Comparison of ENCODE assay signal across 8 cellular contexts in the genomic region with DNA sequence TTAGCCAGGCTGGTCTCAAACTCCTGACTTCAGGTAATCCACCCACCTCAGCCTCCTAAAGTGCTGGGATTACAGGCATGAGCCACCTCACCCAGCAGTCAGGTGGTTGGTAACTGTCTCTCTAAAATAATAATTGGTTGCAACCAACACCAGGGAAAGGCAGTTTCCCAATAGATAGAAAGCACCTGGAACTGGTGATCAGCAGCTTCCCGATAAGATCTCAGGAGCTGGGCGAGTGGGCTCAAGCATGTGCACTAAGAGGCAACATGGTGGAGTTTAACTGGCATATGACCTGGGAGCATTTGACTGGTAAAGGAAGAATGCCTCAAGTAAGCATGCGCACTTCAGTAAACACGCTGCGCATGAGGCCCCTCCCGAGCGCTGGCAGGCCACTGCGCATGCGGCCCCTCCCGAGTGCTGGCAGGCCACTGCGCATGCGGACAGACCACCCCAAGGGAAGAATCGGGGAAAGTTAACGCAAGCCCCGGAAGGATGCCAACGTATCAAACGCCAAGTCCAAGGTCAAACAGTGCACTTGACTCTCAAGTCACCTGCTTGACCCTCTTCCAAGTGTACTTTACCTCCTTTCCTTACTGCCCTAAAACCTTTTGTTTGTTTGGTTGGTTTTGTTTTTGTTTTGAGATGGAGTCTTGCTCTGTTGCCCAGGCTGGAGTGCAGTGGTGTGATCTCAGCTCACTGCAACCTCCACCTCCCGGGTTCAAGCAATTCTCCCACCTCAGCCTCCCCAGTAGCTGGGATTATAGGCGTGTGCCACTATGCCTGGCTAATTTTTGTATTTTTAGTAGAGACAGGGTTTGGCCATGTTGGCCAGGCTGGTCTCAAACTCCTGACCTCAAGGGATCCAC. TPM values are rescaled to one million over a fixed set of nuclear protein-coding genes. Genes with fewer than 3 reads are reported as not detected.
DNase-seq lines count a peak whose midpoint lies in the region; ATAC-seq lines count a peak whose summit lies in the region.
"Not testable (repeated sequence)": the region's sequence is repeated elsewhere in the genome, so short reads cannot be mapped to it uniquely, and the experiment has no call there.

No MANE protein-coding gene starts in this region.

- peak overlapping the region; percentile 14 for H3K4me3 Mint-ChIP-seq in activated CD8-positive, alpha-beta T cell treated with anti-CD3 and anti-CD28 coated beads, Interleukin-2, amount 10 ng/mL, durations not matched to agents 7 days and 5 days

- H3K4me1 Mint-ChIP-seq in activated CD8-positive, alpha-beta T cell treated with anti-CD3 and anti-CD28 coated beads, Interleukin-2, amount 10 ng/mL, durations not matched to agents 7 days and 5 days (ENCODE audit: low read depth) = not testable (repeated sequence)

- H3K23ac ChIP-seq in mesenchymal stem cell (ENCODE audit: low read length in 2 of 2) = not testable (repeated sequence)

- H2BK15ac ChIP-seq in mesenchymal stem cell (ENCODE audit: low read depth, poor library complexity, severe bottlenecking) = not testable (repeated sequence)

- not testable (repeated sequence) for H3K27me3 Mint-ChIP-seq in activated CD8-positive, alpha-beta T cell treated with anti-CD3 and anti-CD28 coated beads, Interleukin-2, amount 10 ng/mL, durations not matched to agents 7 days and 5 days (ENCODE audit: low read depth)

- CTCF ChIA-PET in activated CD8-positive, alpha-beta T cell treated with anti-CD3 and anti-CD28 coated beads, Interleukin-2, amount 10 ng/mL, durations not matched to agents 7 days and 5 days (lab: Charles Lee) = not testable (repeated sequence)

- WGBS in mesenchymal stem cell = 96% methylated on average over 15 of the region's 19 CpGs

- POLR2A ChIA-PET in activated CD8-positive, alpha-beta T cell treated with anti-CD3 and anti-CD28 coated beads, Interleukin-2, amount 10 ng/mL, durations not matched to agents 7 days and 5 days (lab: Charles Lee) = not testable (repeated sequence)

- not testable (repeated sequence) for H4K8ac ChIP-seq in mesenchymal stem cell (ENCODE audit: low read length)

- H2BK120ac ChIP-seq in mesenchymal stem cell (ENCODE audit: low read depth, low read length) = not testable (repeated sequence)

- DNase-seq in EL (peak; percentile 61), NCI-H2227 (lab: John Stamatoyannopoulos, UW; ENCODE audit: unreplicated experiment) (peak; percentile 90), anterior cingulate cortex (lab: John Stamatoyannopoulos, UW) (peak in 55 of 58 donors; percentile 10 to 83 (median 52)), fibroblast of the conjunctiva (ENCODE audit: low read depth) (peak; percentile 68), substantia nigra (lab: John Stamatoyannopoulos, UW) (peak in 42 of 49 donors; percentile 11 to 83 (median 54))
- peak; percentile 78 for DNase-seq in activated CD8-positive, alpha-beta T cell treated with anti-CD3 and anti-CD28 coated beads, Interleukin-2, amount 10 ng/mL, durations not matched to agents 7 days and 5 days
- not testable (repeated sequence) for DNase-seq in mesenchymal stem cell
- DNase-seq in stimulated activated CD4-positive, alpha-beta T cell treated with anti-CD3 and anti-CD28 coated beads, Interleukin-12 subunit alpha, Interleukin-12 subunit beta, amount 100 ng/mL, for 48 hours (ENCODE audit: low read depth in 2 of 3, low spot score in 1 of 3) = peak; percentile 18 to 53 (median 31)

- peak overlapping the region; percentile 38 for H3K9ac ChIP-seq in mesenchymal stem cell (ENCODE audit: low read length)

- H3K27me3 ChIP-seq in mesenchymal stem cell (ENCODE audit: control insufficient read depth in 1 of 2, insufficient read depth in 1 of 2, low read length in 2 of 2) = peaks cover 0 to 13% of the 10 kb centered on the region in 2 experiments

- not testable (repeated sequence) for H4K91ac ChIP-seq in mesenchymal stem cell (ENCODE audit: low read length)

- H3K9me3 Mint-ChIP-seq in activated CD8-positive, alpha-beta T cell treated with anti-CD3 and anti-CD28 coated beads, Interleukin-2, amount 10 ng/mL, durations not matched to agents 7 days and 5 days (ENCODE audit: insufficient read depth) = not testable (repeated sequence)

- H3K14ac ChIP-seq in mesenchymal stem cell (ENCODE audit: low read length in 2 of 2) = not testable (repeated sequence)

- not testable (repeated sequence) for H3K79me1 ChIP-seq in mesenchymal stem cell (replicated peaks; ENCODE audit: low read length, poor library complexity, severe bottlenecking)

- not testable (repeated sequence) for H3K36me3 ChIP-seq in mesenchymal stem cell (ENCODE audit: control insufficient read depth in 1 of 2, insufficient read depth in 2 of 2, low read depth in 1 of 2, low read length in 2 of 2)

- H3K36me3 Mint-ChIP-seq in activated CD8-positive, alpha-beta T cell treated with anti-CD3 and anti-CD28 coated beads, Interleukin-2, amount 10 ng/mL, durations not matched to agents 7 days and 5 days (ENCODE audit: low read depth) = not testable (repeated sequence)

- ATAC-seq in activated CD8-positive, alpha-beta T cell treated with anti-CD3 and anti-CD28 coated beads, Interleukin-2, amount 10 ng/mL, durations not matched to agents 7 days and 5 days = peak; percentile 72

- peak overlapping the region in 1 of 2 experiments; percentile 61 for H3K4me3 ChIP-seq in mesenchymal stem cell (ENCODE audit: insufficient read depth in 1 of 2, low read depth in 1 of 2, low read length in 2 of 2)

- H3K9me3 ChIP-seq in mesenchymal stem cell (ENCODE audit: control insufficient read depth, low read length) = not testable (repeated sequence)

- H3K27ac Mint-ChIP-seq in activated CD8-positive, alpha-beta T cell treated with anti-CD3 and anti-CD28 coated beads, Interleukin-2, amount 10 ng/mL, durations not matched to agents 7 days and 5 days = peak overlapping the region; percentile 26

- H2BK12ac ChIP-seq in mesenchymal stem cell (ENCODE audit: low read length in 2 of 2) = not testable (repeated sequence)

- not testable (repeated sequence) for H2AFZ ChIP-seq in mesenchymal stem cell (ENCODE audit: low read depth, low read length)

- H3K4me1 ChIP-seq in mesenchymal stem cell (ENCODE audit: control insufficient read depth, insufficient read depth, low read depth, low read length) = not testable (repeated sequence)

- not testable (repeated sequence) for H2AK5ac ChIP-seq in mesenchymal stem cell (ENCODE audit: low read length, severe bottlenecking)

- not testable (repeated sequence) for H3K4ac ChIP-seq in mesenchymal stem cell (ENCODE audit: low read depth in 1 of 2, low read length in 2 of 2)

- H3K18ac ChIP-seq in mesenchymal stem cell (ENCODE audit: low read depth in 1 of 2, low read length in 2 of 2) = not testable (repeated sequence)

- not testable (repeated sequence) for H2BK5ac ChIP-seq in mesenchymal stem cell (ENCODE audit: low read depth, low read length, poor library complexity, severe bottlenecking)

- not testable (repeated sequence) for H3K4me2 ChIP-seq in mesenchymal stem cell (ENCODE audit: low read length, poor library complexity, severe bottlenecking)

- not testable (repeated sequence) for H3K27ac ChIP-seq in mesenchymal stem cell (ENCODE audit: low read length, poor library complexity, severe bottlenecking); substantia nigra (ENCODE audit: low read depth, low read length, poor library complexity, severe bottlenecking)

RNA-seq across cellular contexts. Expression of gene FZD9, which starts 34.2 kb away (rescaled TPM):
- total RNA-seq in activated CD8-positive, alpha-beta T cell treated with anti-CD3 and anti-CD28 coated beads, Interleukin-2, amount 10 ng/mL, durations not matched to agents 7 days and 5 days = under 1 TPM; 0.10 to 0.11 TPM
- 0.87 TPM for polyA plus RNA-seq in mesenchymal stem cell (2013, experiment 1 of 2)
- polyA plus RNA-seq in mesenchymal stem cell (2013, experiment 2 of 2) = 0.68 TPM
